8 cellular contexts compared by ENCODE assay signal in the genomic region with DNA sequence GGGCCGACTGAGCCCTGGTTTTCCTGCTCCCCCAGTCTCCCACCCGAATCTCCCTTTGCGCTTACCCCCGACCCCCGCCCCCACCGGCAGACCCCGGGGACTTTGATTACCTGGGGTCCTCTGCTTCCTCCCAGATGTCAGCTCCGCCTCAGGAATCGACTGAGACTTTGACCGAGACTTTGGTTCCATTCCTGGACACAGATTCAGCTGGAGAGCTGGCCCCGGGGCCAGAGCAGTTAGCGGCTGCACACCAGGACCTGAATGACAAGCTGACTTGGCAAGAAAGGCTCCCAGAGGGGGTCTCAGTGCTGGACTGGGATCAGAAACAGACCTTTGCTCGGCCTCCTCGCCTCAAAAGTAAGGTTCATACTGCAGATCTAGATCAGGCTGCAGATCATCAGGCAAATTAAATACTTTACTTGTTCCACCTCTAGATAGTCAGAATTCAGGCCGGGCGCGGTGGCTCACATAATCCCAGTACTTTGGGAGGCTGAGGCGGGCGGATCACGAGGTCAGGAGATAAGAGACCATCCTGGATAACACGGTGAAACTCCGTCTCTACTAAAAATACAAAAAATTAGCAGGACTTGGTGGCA.
DNase-seq lines count a peak whose midpoint lies in the region; ATAC-seq and TF ChIP-seq lines count a peak whose summit lies in the region.

No MANE protein-coding gene starts in this region.

- H3K4me1 ChIP-seq in breast epithelium = peaks cover 3 to 4% of the 10 kb centered on the region in 2 donors
- H3K4me1 ChIP-seq in skeletal muscle tissue (ENCODE audit: control insufficient read depth in 3 of 3, insufficient read depth in 3 of 3, low read length in 3 of 3) = peaks cover 3 to 8% (median 4%) of the 10 kb centered on the region in 3 donors

- H3K27ac ChIP-seq in breast epithelium (peak overlapping the region; percentile 55 to 64), skeletal muscle tissue (ENCODE audit: low read depth, low read length) (no peak overlapping the region)

- H3K4me1 Mint-ChIP-seq in activated T-helper 2 cell treated with anti-CD3 and anti-CD28 coated beads, Interferon-gamma antibody, Interleukin-2, Interleukin-4, amounts not matched to agents 10 μg/mL and 5 μg/mL and 100 μg/mL, durations not matched to agents 14 hours and 24 hours and 36 hours (ENCODE audit: low read depth) = no peaks in the 10 kb centered on the region

- H3K9me3 ChIP-seq in breast epithelium (no peaks in the 10 kb centered on the region), skeletal muscle tissue (ENCODE audit: control insufficient read depth in 3 of 3, low read length in 3 of 3) (no peaks in the 10 kb centered on the region)

- peaks cover 30% of the 10 kb centered on the region for H3K27me3 Mint-ChIP-seq in activated T-helper 2 cell treated with anti-CD3 and anti-CD28 coated beads, Interferon-gamma antibody, Interleukin-2, Interleukin-4, amounts not matched to agents 10 μg/mL and 5 μg/mL and 100 μg/mL, durations not matched to agents 14 hours and 24 hours and 36 hours (ENCODE audit: low read depth)

- H3K27me3 ChIP-seq in breast epithelium (no peaks in the 10 kb centered on the region), skeletal muscle tissue (ENCODE audit: control insufficient read depth in 3 of 3, insufficient read depth in 3 of 3, low read length in 3 of 3) (peaks cover 0 to 3% (median 0%) of the 10 kb centered on the region in 3 donors)

- no peak for ATAC-seq in HG02885 (IDR thresholded peaks at IDR 0.05; ENCODE audit: poor library complexity, unreplicated experiment)

- no peaks in the 10 kb centered on the region for H3K9me3 Mint-ChIP-seq in activated T-helper 2 cell treated with anti-CD3 and anti-CD28 coated beads, Interferon-gamma antibody, Interleukin-2, Interleukin-4, amounts not matched to agents 10 μg/mL and 5 μg/mL and 100 μg/mL, durations not matched to agents 14 hours and 24 hours and 36 hours

- TF ChIP-seq POLR2A in breast epithelium (IDR thresholded peaks at IDR 0.05) (no peak), erythroblast (IDR thresholded peaks at IDR 0.05; ENCODE audit: low read length) (no peak)

- H3K36me3 ChIP-seq in breast epithelium (no peaks in the 10 kb centered on the region), skeletal muscle tissue (ENCODE audit: control insufficient read depth in 3 of 3, insufficient read depth in 3 of 3, low read length in 3 of 3) (no peaks in the 10 kb centered on the region)

- no peak overlapping the region for H3K4me3 Mint-ChIP-seq in activated T-helper 2 cell treated with anti-CD3 and anti-CD28 coated beads, Interferon-gamma antibody, Interleukin-2, Interleukin-4, amounts not matched to agents 10 μg/mL and 5 μg/mL and 100 μg/mL, durations not matched to agents 14 hours and 24 hours and 36 hours (ENCODE audit: low read depth)

- peak overlapping the region; percentile 51 to 74 (median 59) for H3K9ac ChIP-seq in skeletal muscle tissue (ENCODE audit: low read depth in 1 of 3, low read length in 3 of 3)

- H3K36me3 Mint-ChIP-seq in activated T-helper 2 cell treated with anti-CD3 and anti-CD28 coated beads, Interferon-gamma antibody, Interleukin-2, Interleukin-4, amounts not matched to agents 10 μg/mL and 5 μg/mL and 100 μg/mL, durations not matched to agents 14 hours and 24 hours and 36 hours (ENCODE audit: low read depth) = no peaks in the 10 kb centered on the region

- H3K4me3 ChIP-seq in HFF-Myc (replicated peaks; ENCODE audit: low read depth, low read length) (peak overlapping the region; percentile 31), breast epithelium (peak overlapping the region; percentile 45 to 73 (median 55)), skeletal muscle tissue (ENCODE audit: low read length in 3 of 3) (peak overlapping the region; percentile 54 to 61 (median 59))

- TF ChIP-seq CTCF in HFF-Myc (IDR thresholded peaks at IDR 0.05; ENCODE audit: low read depth, low read length, missing control alignments) (no peak), breast epithelium (IDR thresholded peaks at IDR 0.05) (no peak)

- DNase-seq in HFF-Myc (ENCODE audit: extremely low read depth, low read depth) = no peak
- DNase-seq in breast epithelium (ENCODE audit: low spot score in 2 of 2) = no peak
- peak; percentile 71 for DNase-seq in islet precursor cell
- DNase-seq in erythroblast (lab: John Stamatoyannopoulos, UW) = no peak
- no peak for DNase-seq in activated T-helper 2 cell treated with anti-CD3 and anti-CD28 coated beads, Interferon-gamma antibody, Interleukin-2, Interleukin-4, amounts not matched to agents 10 μg/mL and 5 μg/mL and 100 μg/mL, durations not matched to agents 14 hours and 24 hours and 36 hours (ENCODE audit: low spot score)
- DNase-seq in NCI-H82 treated with DMSO at 0.1 percent for 48 hours (lab: John Stamatoyannopoulos, UW; ENCODE audit: unreplicated experiment) = no peak

- intact Hi-C loops in breast epithelium (cut with DNase I; ENCODE audit: low total_unique reads) = no loop called here
- intact Hi-C loops in activated T-helper 2 cell treated with anti-CD3 and anti-CD28 coated beads, Interferon-gamma antibody, Interleukin-2, Interleukin-4, amounts not matched to agents 10 μg/mL and 5 μg/mL and 100 μg/mL, durations not matched to agents 14 hours and 24 hours and 36 hours (cut with micrococcal nuclease) = no loop called here

- H3K27ac Mint-ChIP-seq in activated T-helper 2 cell treated with anti-CD3 and anti-CD28 coated beads, Interferon-gamma antibody, Interleukin-2, Interleukin-4, amounts not matched to agents 10 μg/mL and 5 μg/mL and 100 μg/mL, durations not matched to agents 14 hours and 24 hours and 36 hours = no peak overlapping the region
